ENCODE assay signal across 10 cellular contexts in the genomic region with DNA sequence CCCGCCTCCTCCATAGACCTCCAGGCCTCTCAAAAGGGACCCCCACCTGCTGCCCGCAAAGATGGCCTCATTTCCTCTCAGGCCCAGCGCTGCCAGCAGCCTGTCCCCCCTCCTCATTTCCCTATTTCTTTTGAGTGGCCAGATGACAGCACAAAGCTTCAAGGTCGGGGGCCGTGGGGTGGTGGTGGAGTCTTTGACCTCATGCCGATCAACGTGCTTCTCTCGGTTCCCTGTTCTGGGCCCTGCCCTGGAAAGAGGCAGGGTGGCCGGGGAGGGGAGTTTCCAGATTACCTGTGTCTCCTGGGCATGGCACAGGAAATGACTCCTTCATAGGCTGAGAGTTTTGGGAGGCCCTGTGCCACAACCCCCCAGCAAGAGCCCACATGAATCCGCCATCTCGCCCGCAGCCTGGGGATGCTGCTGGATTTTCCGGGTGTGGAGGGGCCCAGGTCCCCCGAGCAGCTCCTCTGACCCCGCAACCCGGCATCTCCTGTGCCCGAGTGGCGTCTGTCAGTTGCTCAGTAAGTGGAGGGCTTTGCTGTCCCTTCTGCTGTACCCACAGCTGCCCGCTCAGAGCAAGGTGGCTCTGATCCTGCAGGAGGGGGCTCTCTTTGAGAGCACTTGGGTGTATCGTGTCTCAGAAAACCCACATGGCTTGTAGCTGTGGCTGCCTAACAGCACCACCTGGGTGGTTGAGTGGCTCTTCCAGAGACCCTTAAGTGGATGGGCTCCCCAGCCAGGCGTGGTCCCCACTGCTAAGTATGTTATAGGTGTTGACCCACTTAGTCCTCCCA.
DNase-seq lines count a peak whose midpoint lies in the region; ATAC-seq and TF ChIP-seq lines count a peak whose summit lies in the region.
"Had no signal": no experiment of that assay in that cellular context is flagged by ENCODE, and none has a peak within 500 bp of the region (broad histone marks: within the 10 kb centered on the region; RNA-seq: fewer than 3 reads in every experiment).

No MANE protein-coding gene starts in this region.

- H3K9me3 Mint-ChIP-seq in activated naive CD4-positive, alpha-beta T cell treated with anti-CD3 and anti-CD28 coated beads, Interleukin-2, amount 10 ng/mL, durations not matched to agents 7 days and 5 days = no peaks in the 10 kb centered on the region
- H3K9me3 Mint-ChIP-seq in WTC11 = peaks cover 9% of the 10 kb centered on the region
- no peaks in the 10 kb centered on the region for H3K9me3 Mint-ChIP-seq in stimulated activated memory B cell treated with anti-CD40 and anti-IgM and Interleukin-4, amounts not matched to agents 10 μg/mL and 1 μg/mL and 100 μg/mL, for 72 hours

- H3K4me3 Mint-ChIP-seq in activated naive CD4-positive, alpha-beta T cell treated with anti-CD3 and anti-CD28 coated beads, Interleukin-2, amount 10 ng/mL, durations not matched to agents 7 days and 5 days = no peak overlapping the region
- no peak overlapping the region for H3K4me3 Mint-ChIP-seq in WTC11
- peak overlapping the region; percentile 68 for H3K4me3 Mint-ChIP-seq in stimulated activated memory B cell treated with anti-CD40 and anti-IgM and Interleukin-4, amounts not matched to agents 10 μg/mL and 1 μg/mL and 100 μg/mL, for 72 hours

- peaks cover 0 to 11% of the 10 kb centered on the region in 2 experiments; a peak in 1 of 3 replicates for H3K36me3 ChIP-seq in HEK293 (ENCODE audit: control insufficient read depth in 2 of 2, insufficient read depth in 1 of 2, low read length in 2 of 2)
- no peaks in the 10 kb centered on the region for H3K36me3 ChIP-seq in esophagus squamous epithelium

- H3K4me1 ChIP-seq in HEK293 (ENCODE audit: control insufficient read depth, insufficient read depth, low read length) (no peaks in the 10 kb centered on the region), esophagus squamous epithelium (no peaks in the 10 kb centered on the region)

- intact Hi-C loops in esophagus squamous epithelium (cut with DNase I) = no loop called here

- no peak for DNase-seq in activated naive CD4-positive, alpha-beta T cell treated with anti-CD3 and anti-CD28 coated beads, Interleukin-2, amount 10 ng/mL, durations not matched to agents 7 days and 5 days
- no peak for DNase-seq in activated naive CD4-positive, alpha-beta T cell (lab: John Stamatoyannopoulos, UW)
- no peak for DNase-seq in WTC11 (ENCODE audit: low spot score)
- no peak for DNase-seq in esophagus squamous epithelium (lab: John Stamatoyannopoulos, UW)
- no peak for DNase-seq in cerebellar nuclear complex (lab: John Stamatoyannopoulos, UW)
- DNase-seq: activated CD4-positive, CD25-positive, alpha-beta regulatory T cell; NCI-H82 had no signal

- H3K36me3 Mint-ChIP-seq in activated naive CD4-positive, alpha-beta T cell treated with anti-CD3 and anti-CD28 coated beads, Interleukin-2, amount 10 ng/mL, durations not matched to agents 7 days and 5 days = peaks cover 4% of the 10 kb centered on the region
- H3K36me3 Mint-ChIP-seq in WTC11 = peaks cover 5% of the 10 kb centered on the region
- peaks cover 17% of the 10 kb centered on the region for H3K36me3 Mint-ChIP-seq in stimulated activated memory B cell treated with anti-CD40 and anti-IgM and Interleukin-4, amounts not matched to agents 10 μg/mL and 1 μg/mL and 100 μg/mL, for 72 hours

- H3K4me1 Mint-ChIP-seq in activated naive CD4-positive, alpha-beta T cell treated with anti-CD3 and anti-CD28 coated beads, Interleukin-2, amount 10 ng/mL, durations not matched to agents 7 days and 5 days = peaks cover 55% of the 10 kb centered on the region
- peaks cover 54% of the 10 kb centered on the region for H3K4me1 Mint-ChIP-seq in WTC11
- peaks cover 74% of the 10 kb centered on the region for H3K4me1 Mint-ChIP-seq in stimulated activated memory B cell treated with anti-CD40 and anti-IgM and Interleukin-4, amounts not matched to agents 10 μg/mL and 1 μg/mL and 100 μg/mL, for 72 hours

- H3K4me3 ChIP-seq in HEK293 (ENCODE audit: low read depth, low read length) = no peak overlapping the region
- H3K4me3 ChIP-seq in esophagus squamous epithelium = no peak overlapping the region

- peak overlapping the region; percentile 96 for H3K27ac Mint-ChIP-seq in activated naive CD4-positive, alpha-beta T cell treated with anti-CD3 and anti-CD28 coated beads, Interleukin-2, amount 10 ng/mL, durations not matched to agents 7 days and 5 days
- H3K27ac Mint-ChIP-seq in WTC11 = peak overlapping the region; percentile 82
- H3K27ac Mint-ChIP-seq in stimulated activated memory B cell treated with anti-CD40 and anti-IgM and Interleukin-4, amounts not matched to agents 10 μg/mL and 1 μg/mL and 100 μg/mL, for 72 hours = peak overlapping the region; percentile 100

- no peaks in the 10 kb centered on the region for H3K27me3 Mint-ChIP-seq in activated naive CD4-positive, alpha-beta T cell treated with anti-CD3 and anti-CD28 coated beads, Interleukin-2, amount 10 ng/mL, durations not matched to agents 7 days and 5 days
- H3K27me3 Mint-ChIP-seq in WTC11 (ENCODE audit: low read depth) = no peaks in the 10 kb centered on the region; the same call in 1 of the 2 replicates
- no peaks in the 10 kb centered on the region for H3K27me3 Mint-ChIP-seq in stimulated activated memory B cell treated with anti-CD40 and anti-IgM and Interleukin-4, amounts not matched to agents 10 μg/mL and 1 μg/mL and 100 μg/mL, for 72 hours

- POLR2A ChIA-PET in HEK293 (lab: Yijun Ruan, JAX) = no interaction called here
- POLR2A ChIA-PET in WTC11 (lab: Charles Lee) = interaction anchor here (0.9 kb wide), 1 partner anchor 19 kb away, joined by 5 read pairs; no protein-coding TSS in a partner anchor

- H3K9me3 ChIP-seq in HEK293 (ENCODE audit: control insufficient read depth, insufficient read depth, low read depth, low read length) = peaks cover 6% of the 10 kb centered on the region
- no peaks in the 10 kb centered on the region for H3K9me3 ChIP-seq in esophagus squamous epithelium

- H3K27ac ChIP-seq in HEK293 (ENCODE audit: extremely low read depth, low read depth, low read length) (no peak overlapping the region), esophagus squamous epithelium (peak overlapping the region in 1 of 4 donors; percentile 28)

- TF ChIP-seq CTCF in HEK293 (tag by site-specific recombination; IDR thresholded peaks at IDR 0.05) = no peak
- no peak for TF ChIP-seq CTCF in WTC11 (IDR thresholded peaks at IDR 0.05)
- no peak for TF ChIP-seq CTCF in esophagus squamous epithelium (IDR thresholded peaks at IDR 0.05)

- no peak; the same call in 1 of the 2 replicates for ATAC-seq in WTC11
- ATAC-seq in stimulated activated memory B cell treated with anti-CD40 and anti-IgM and Interleukin-4, amounts not matched to agents 10 μg/mL and 1 μg/mL and 100 μg/mL, for 72 hours = peak; percentile 77
- ATAC-seq in HG03135 (IDR thresholded peaks at IDR 0.05; ENCODE audit: unreplicated experiment) = no peak

- TF ChIP-seq POLR2A in esophagus squamous epithelium (IDR thresholded peaks at IDR 0.05) = no peak

- WGBS in esophagus squamous epithelium, 2 donors = 80 to 98% methylated on average over 9 of the region's 21 CpGs

- H3K27me3 ChIP-seq in esophagus squamous epithelium = no peaks in the 10 kb centered on the region

- CTCF ChIA-PET in activated naive CD4-positive, alpha-beta T cell treated with anti-CD3 and anti-CD28 coated beads, Interleukin-2, amount 10 ng/mL, durations not matched to agents 7 days and 5 days (lab: Charles Lee) = interaction anchor here (0.8 kb wide), 1 partner anchor 144 kb away, joined by 3 read pairs; no protein-coding TSS in a partner anchor
- CTCF ChIA-PET in HEK293 (lab: Yijun Ruan, JAX) (interaction anchor here (0.6 kb wide), 1 partner anchor 887 kb away, joined by 4 read pairs; no protein-coding TSS in a partner anchor), WTC11 (lab: Charles Lee) (interaction anchor here (0.8 to 2.7 kb wide), 7 partner anchors 13 to 144 kb away, joined by 3 to 10 read pairs (median 4); partner anchors contain the start of gene WDR87)

TF ChIP-seq in HEK293, 187 proteins besides CTCF, POLR2A, EP300 and RAD21:
- TF ChIP-seq HOXA7 (CRISPR knock-in tag; IDR thresholded peaks at IDR 0.05; ENCODE audit: borderline replicate concordance) (no peak), TCF7L2 (IDR thresholded peaks at IDR 0.05; ENCODE audit: borderline replicate concordance, low read depth, low read length) (no peak), ZNF157 (tag by site-specific recombination; IDR thresholded peaks at IDR 0.05) (no peak), GLIS2 (tag by site-specific recombination; IDR thresholded peaks at IDR 0.05) (peak; percentile 35; the same call in 1 of the 2 replicates), MYNN (tag by site-specific recombination; IDR thresholded peaks at IDR 0.05; ENCODE audit: borderline replicate concordance) (no peak)
- TF ChIP-seq, protein P1, sequence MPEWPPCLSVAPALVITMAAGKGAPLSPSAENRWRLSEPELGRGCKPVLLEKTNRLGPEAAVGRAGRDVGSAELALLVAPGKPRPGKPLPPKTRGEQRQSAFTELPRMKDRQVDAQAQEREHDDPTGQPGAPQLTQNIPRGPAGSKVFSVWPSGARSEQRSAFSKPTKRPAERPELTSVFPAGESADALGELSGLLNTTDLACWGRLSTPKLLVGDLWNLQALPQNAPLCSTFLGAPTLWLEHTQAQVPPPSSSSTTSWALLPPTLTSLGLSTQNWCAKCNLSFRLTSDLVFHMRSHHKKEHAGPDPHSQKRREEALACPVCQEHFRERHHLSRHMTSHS (tag by site-specific recombination; IDR thresholded peaks at IDR 0.05) = no peak

TF ChIP-seq in WTC11, 78 proteins besides CTCF, POLR2A, EP300 and RAD21:
- TF ChIP-seq PREB (CRISPR knock-in tag; IDR thresholded peaks at IDR 0.05; ENCODE audit: borderline replicate concordance) = no peak
